In the genomic region with DNA sequence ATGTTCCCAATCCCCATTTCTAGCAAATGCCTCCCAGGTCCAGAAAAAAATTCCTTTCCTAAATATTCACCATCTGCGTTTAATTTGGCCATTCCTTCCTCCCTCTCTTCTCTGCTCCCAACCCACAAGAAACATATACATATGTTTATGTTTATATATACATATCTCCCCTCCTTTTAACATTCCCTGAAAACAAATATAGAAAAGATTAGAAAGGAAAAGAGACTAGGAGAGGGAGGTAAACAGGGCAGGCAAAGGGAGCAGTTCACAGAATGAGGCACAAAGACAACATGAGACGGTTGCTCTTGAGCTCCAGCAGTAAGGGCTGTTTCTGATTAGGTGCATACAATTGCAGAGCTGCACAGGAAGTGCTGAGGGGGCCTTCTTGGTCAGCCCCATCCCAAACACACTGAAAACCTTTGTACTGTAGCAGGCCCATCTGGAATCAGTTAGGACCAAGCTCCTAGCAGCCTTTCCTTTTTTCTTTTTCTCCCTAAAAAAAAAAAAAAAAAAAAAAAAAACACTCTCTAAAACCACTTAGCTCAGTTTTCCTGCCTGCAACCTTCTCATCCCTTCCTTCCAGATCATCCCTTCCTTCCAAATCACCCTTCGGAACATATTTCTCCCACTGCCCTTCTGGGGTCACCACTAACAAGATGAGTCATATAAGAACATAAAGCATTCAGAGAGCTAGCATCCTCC, we compare ENCODE assay signal across 10 cellular contexts. TPM values are rescaled to one million over a fixed set of nuclear protein-coding genes. Genes with fewer than 3 reads are reported as not detected.
A peak's percentile ranks its signal among the peaks of the same experiment; 100 is the strongest.
DNase-seq lines count a peak whose midpoint lies in the region; ATAC-seq and TF ChIP-seq lines count a peak whose summit lies in the region.
"Had no signal": no experiment of that assay in that cellular context is flagged by ENCODE, and none has a peak within 500 bp of the region (broad histone marks: within the 10 kb centered on the region; RNA-seq: fewer than 3 reads in every experiment).

No MANE protein-coding gene starts in this region.

- intact Hi-C loops in PC-3 (cut with micrococcal nuclease) (no loop called here), gastrocnemius medialis (cut with DNase I; ENCODE audit: low total_unique reads) (no loop called here), PC-9 (cut with micrococcal nuclease; ENCODE audit: unreplicated experiment) (no loop called here)
- intact Hi-C loops in activated T-helper 2 cell treated with anti-CD3 and anti-CD28 coated beads, Interferon-gamma antibody, Interleukin-2, Interleukin-4, amounts not matched to agents 10 μg/mL and 5 μg/mL and 100 μg/mL, durations not matched to agents 14 hours and 24 hours and 36 hours (cut with micrococcal nuclease), result no loop called here

- H3K9me2 ChIP-seq in PC-3 (replicated peaks; ENCODE audit: low read length) (no peaks in the 10 kb centered on the region), PC-9 (ENCODE audit: insufficient read depth) (no peaks in the 10 kb centered on the region)

- H3K4me1 ChIP-seq in PC-3 (ENCODE audit: insufficient read depth, low read length) (peaks cover 36% of the 10 kb centered on the region), gastrocnemius medialis (peaks cover 26 to 41% of the 10 kb centered on the region in 2 donors), PC-9 (replicated peaks; ENCODE audit: insufficient read depth) (peaks cover 16% of the 10 kb centered on the region)

- no peak for TF ChIP-seq CTCF in PC-3 (conservative IDR thresholded peaks at IDR 0.05; ENCODE audit: low read depth, low read length)
- TF ChIP-seq CTCF in gastrocnemius medialis (IDR thresholded peaks at IDR 0.05 in 4 of 5, conservative IDR thresholded peaks at IDR 0.05 in 1 of 5), result no peak
- no peak for TF ChIP-seq CTCF in PC-9 (conservative IDR thresholded peaks at IDR 0.05)

- H3K27ac Mint-ChIP-seq in activated T-helper 2 cell treated with anti-CD3 and anti-CD28 coated beads, Interferon-gamma antibody, Interleukin-2, Interleukin-4, amounts not matched to agents 10 μg/mL and 5 μg/mL and 100 μg/mL, durations not matched to agents 14 hours and 24 hours and 36 hours, result no peak overlapping the region
- H3K27ac Mint-ChIP-seq: activated naive CD4-positive, alpha-beta T cell treated with anti-CD3 and anti-CD28 coated beads, Interleukin-2, amount 50 U/mL, for 72 hours had no signal

- no TSS peak for BruUV-seq in PC-3 (replicated peaks; lab: Mats Ljungman, UMichigan)
- no TSS peak for BruUV-seq in PC-9 (replicated peaks; lab: Mats Ljungman, UMichigan)

- H3K4me3 Mint-ChIP-seq in activated T-helper 2 cell treated with anti-CD3 and anti-CD28 coated beads, Interferon-gamma antibody, Interleukin-2, Interleukin-4, amounts not matched to agents 10 μg/mL and 5 μg/mL and 100 μg/mL, durations not matched to agents 14 hours and 24 hours and 36 hours (ENCODE audit: low read depth), result no peak overlapping the region

- H3K4me2 ChIP-seq in PC-3 (ENCODE audit: low read length) (peak overlapping the region; percentile 32), PC-9 (no peak overlapping the region)

- no peak overlapping the region for H3K9ac ChIP-seq in PC-3 (ENCODE audit: low read length)

- no peaks in the 10 kb centered on the region for H3K9me3 ChIP-seq in PC-3 (ENCODE audit: low read length)
- H3K9me3 ChIP-seq in gastrocnemius medialis, result no peaks in the 10 kb centered on the region
- H3K9me3 ChIP-seq in PC-9 (ENCODE audit: insufficient read depth, low read depth), result no peaks in the 10 kb centered on the region

- POLR2A ChIA-PET in PC-3 (lab: Charles Lee; ENCODE audit: unreplicated experiment), result interaction anchor here (0.6 kb wide), 1 partner anchor 20 kb away, joined by 8 read pairs; no protein-coding TSS in a partner anchor
- POLR2A ChIA-PET in PC-9 (lab: Charles Lee; ENCODE audit: unreplicated experiment), result interaction anchor here (0.6 kb wide), 4 partner anchors 69 to 238 kb away, joined by 4 to 15 read pairs (median 11); no protein-coding TSS in a partner anchor

- no peak for TF ChIP-seq POLR2A in gastrocnemius medialis (IDR thresholded peaks at IDR 0.05)

- no peak overlapping the region for H3K27ac ChIP-seq in PC-3 (ENCODE audit: low read length)
- H3K27ac ChIP-seq in gastrocnemius medialis, result peak overlapping the region in 3 of 4 donors; percentile 15 to 77 (median 67)
- H3K27ac ChIP-seq in PC-9, result no peak overlapping the region

- no peaks in the 10 kb centered on the region for H3K36me3 Mint-ChIP-seq in activated T-helper 2 cell treated with anti-CD3 and anti-CD28 coated beads, Interferon-gamma antibody, Interleukin-2, Interleukin-4, amounts not matched to agents 10 μg/mL and 5 μg/mL and 100 μg/mL, durations not matched to agents 14 hours and 24 hours and 36 hours (ENCODE audit: low read depth)
- H3K36me3 Mint-ChIP-seq: activated naive CD4-positive, alpha-beta T cell treated with anti-CD3 and anti-CD28 coated beads, Interleukin-2, amount 50 U/mL, for 72 hours had no signal

- H3K4me1 Mint-ChIP-seq in activated T-helper 2 cell treated with anti-CD3 and anti-CD28 coated beads, Interferon-gamma antibody, Interleukin-2, Interleukin-4, amounts not matched to agents 10 μg/mL and 5 μg/mL and 100 μg/mL, durations not matched to agents 14 hours and 24 hours and 36 hours (ENCODE audit: low read depth), result no peaks in the 10 kb centered on the region

- no peak; the same call in 1 of the 2 replicates for ATAC-seq in PC-3
- ATAC-seq in gastrocnemius medialis, result peak in 1 of 2 donors; percentile 32
- ATAC-seq in HG03354 (IDR thresholded peaks at IDR 0.05; ENCODE audit: poor library complexity, severe bottlenecking, unreplicated experiment), result no peak
- ATAC-seq: activated naive CD4-positive, alpha-beta T cell treated with anti-CD3 and anti-CD28 coated beads, Interleukin-2, amount 50 U/mL, for 72 hours had no signal

- H3K4me3 ChIP-seq in PC-3 (ENCODE audit: low read length) (no peak overlapping the region), gastrocnemius medialis (no peak overlapping the region), PC-9 (no peak overlapping the region)
- H3K4me3 ChIP-seq: lung had no signal

- DNase-seq in Daoy (ENCODE audit: low read depth) (peak; percentile 55), PC-3 (no peak), fibroblast of peridontal ligament (ENCODE audit: extremely low read depth) (peak; percentile 98), gastrocnemius medialis (no peak), PC-9 (no peak), NCI-H82 (lab: John Stamatoyannopoulos, UW) (no peak)
- no peak for DNase-seq in activated T-helper 2 cell treated with anti-CD3 and anti-CD28 coated beads, Interferon-gamma antibody, Interleukin-2, Interleukin-4, amounts not matched to agents 10 μg/mL and 5 μg/mL and 100 μg/mL, durations not matched to agents 14 hours and 24 hours and 36 hours (ENCODE audit: low spot score)

- in situ Hi-C loops in gastrocnemius medialis (cut with MboI; ENCODE audit: low sequenced_read_pairs in 4 of 4), result no loop called here

- H3K27me3 Mint-ChIP-seq in activated T-helper 2 cell treated with anti-CD3 and anti-CD28 coated beads, Interferon-gamma antibody, Interleukin-2, Interleukin-4, amounts not matched to agents 10 μg/mL and 5 μg/mL and 100 μg/mL, durations not matched to agents 14 hours and 24 hours and 36 hours (ENCODE audit: low read depth), result peaks cover 19% of the 10 kb centered on the region

- H3K27me3 ChIP-seq in PC-3 (ENCODE audit: low read length) (no peaks in the 10 kb centered on the region), gastrocnemius medialis (no peaks in the 10 kb centered on the region), PC-9 (ENCODE audit: insufficient read depth, low read depth) (no peaks in the 10 kb centered on the region)

- no peaks in the 10 kb centered on the region for H3K9me3 Mint-ChIP-seq in activated T-helper 2 cell treated with anti-CD3 and anti-CD28 coated beads, Interferon-gamma antibody, Interleukin-2, Interleukin-4, amounts not matched to agents 10 μg/mL and 5 μg/mL and 100 μg/mL, durations not matched to agents 14 hours and 24 hours and 36 hours
- H3K9me3 Mint-ChIP-seq: activated naive CD4-positive, alpha-beta T cell treated with anti-CD3 and anti-CD28 coated beads, Interleukin-2, amount 50 U/mL, for 72 hours had no signal

- CTCF ChIA-PET in PC-3 (lab: Charles Lee), result interaction anchor here (0.6 kb wide), 1 partner anchor 136 kb away, joined by 5 read pairs; no protein-coding TSS in a partner anchor
- CTCF ChIA-PET in PC-9 (lab: Charles Lee), result interaction anchor here (0.8 kb wide), 1 partner anchor 95 kb away, joined by 4 read pairs; no protein-coding TSS in a partner anchor

- H3K79me2 ChIP-seq in PC-3 (ENCODE audit: low read length), result peaks cover 93% of the 10 kb centered on the region
- peaks cover 94% of the 10 kb centered on the region for H3K79me2 ChIP-seq in PC-9 (ENCODE audit: low read depth)

- H2AFZ ChIP-seq in PC-3 (ENCODE audit: low read length) (no peak overlapping the region), PC-9 (no peak overlapping the region)

- H3F3A ChIP-seq in PC-3 (ENCODE audit: low read length, unreplicated experiment) (no peaks in the 10 kb centered on the region), PC-9 (ENCODE audit: insufficient read depth, low read depth) (peaks cover 32% of the 10 kb centered on the region; the same call in 1 of the 2 replicates)

- no peaks in the 10 kb centered on the region for H4K20me1 ChIP-seq in PC-3 (ENCODE audit: low read length)
- H4K20me1 ChIP-seq in PC-9 (ENCODE audit: insufficient read depth), result peaks cover 34% of the 10 kb centered on the region

- H3K36me3 ChIP-seq in PC-3 (ENCODE audit: low read depth, low read length) (no peaks in the 10 kb centered on the region), gastrocnemius medialis (no peaks in the 10 kb centered on the region), PC-9 (ENCODE audit: low read depth) (no peaks in the 10 kb centered on the region)

RNA-seq across cellular contexts. Expression of a gene that starts 57.1 kb away (rescaled TPM):
- 67.0 and 83.1 TPM in 2 replicates for total RNA-seq in Daoy (2014; rRNA removed; shearing (Covaris generic))
- 75.1 and 82.5 TPM in 2 replicates for total RNA-seq in PC-3 (2014; rRNA removed)
- 10 to 100 TPM; 26.0 to 32.1 (median 28.6) TPM for total RNA-seq in gastrocnemius medialis
- 3.2 and 3.5 TPM in 2 replicates for total RNA-seq in activated T-helper 2 cell treated with anti-CD3 and anti-CD28 coated beads, Interferon-gamma antibody, Interleukin-2, Interleukin-4, amounts not matched to agents 10 μg/mL and 5 μg/mL and 100 μg/mL, durations not matched to agents 14 hours and 24 hours and 36 hours
- total RNA-seq in PC-9 (2021), result 81.7 and 109 TPM in 2 replicates

Comparison
In these comparisons a context has a peak if more than half of its experiments do, and no peak if none do; other contexts are left out.
1. DNase-seq: peak in Daoy (single experiment) and fibroblast of peridontal ligament (single experiment); none in PC-3 (single experiment), gastrocnemius medialis (0 of 2), activated T-helper 2 cell treated with anti-CD3 and anti-CD28 coated beads, Interferon-gamma antibody, Interleukin-2, Interleukin-4, amounts not matched to agents 10 μg/mL and 5 μg/mL and 100 μg/mL, durations not matched to agents 14 hours and 24 hours and 36 hours (single experiment), PC-9 (0 of 2) and NCI-H82 (single experiment).
2. H3K27ac ChIP-seq: peak in gastrocnemius medialis (3 of 4); none in PC-3 (single experiment) and PC-9 (single experiment).